ENCODE assay signal across 10 cellular contexts in the genomic region with DNA sequence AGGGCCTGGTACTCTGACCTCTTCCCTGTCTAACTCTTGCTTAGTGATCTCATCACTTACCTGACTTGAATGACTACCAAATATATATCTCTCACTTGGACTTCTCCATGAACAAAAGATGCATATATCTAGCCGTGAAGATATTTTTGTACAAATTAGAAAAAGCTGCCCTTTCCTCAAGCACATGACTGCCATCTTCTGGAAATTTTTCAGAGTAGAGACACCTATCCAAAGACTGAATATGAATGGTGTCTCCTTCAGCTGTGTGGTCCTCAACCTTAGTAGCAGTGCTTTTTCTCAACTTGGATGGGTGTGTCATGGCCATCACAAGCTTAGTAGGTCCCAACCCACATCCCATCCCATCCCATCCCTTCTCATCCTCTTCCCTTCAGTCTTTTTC.
DNase-seq lines count a peak whose midpoint lies in the region; ATAC-seq and TF ChIP-seq lines count a peak whose summit lies in the region.
"Had no signal": no experiment of that assay in that cellular context is flagged by ENCODE, and none has a peak within 500 bp of the region (broad histone marks: within the 10 kb centered on the region; RNA-seq: fewer than 3 reads in every experiment).

No MANE protein-coding gene starts in this region.

- no peak for ATAC-seq in GM23338
- ATAC-seq in GM19351 (IDR thresholded peaks at IDR 0.05; ENCODE audit: unreplicated experiment) = no peak
- no peak for ATAC-seq in GM21786 (IDR thresholded peaks at IDR 0.05; ENCODE audit: unreplicated experiment)
- ATAC-seq: gastroesophageal sphincter had no signal

- no peaks in the 10 kb centered on the region for H3K9me2 ChIP-seq in GM23338 (ENCODE audit: insufficient read depth)

- no peak overlapping the region for H2AFZ ChIP-seq in GM23338

- no peaks in the 10 kb centered on the region for H3F3A ChIP-seq in GM23338 (replicated peaks; ENCODE audit: low read depth)

- no peaks in the 10 kb centered on the region for H3K36me3 Mint-ChIP-seq in GM23338 (ENCODE audit: low read depth)
- no peaks in the 10 kb centered on the region for H3K36me3 Mint-ChIP-seq in nephron progenitor cell (ENCODE audit: low read depth)

- H3K9me3 Mint-ChIP-seq in GM23338 (no peaks in the 10 kb centered on the region), nephron progenitor cell (no peaks in the 10 kb centered on the region)

- no peaks in the 10 kb centered on the region for H3K36me3 ChIP-seq in GM23338 (ENCODE audit: insufficient read depth)

- TF ChIP-seq CTCF in AG09319 (IDR thresholded peaks at IDR 0.05; ENCODE audit: low read depth, low read length) (peak; percentile 52), GM23338 (conservative IDR thresholded peaks at IDR 0.05; ENCODE audit: low read depth in 2 of 2) (peak; percentile 44 to 53; a peak in 3 of 4 replicates), VCaP (conservative IDR thresholded peaks at IDR 0.05) (peak; percentile 72), nephron progenitor cell (IDR thresholded peaks at IDR 0.05) (no peak)

- H3K4me3 Mint-ChIP-seq in GM23338 (no peak overlapping the region), nephron progenitor cell (no peak overlapping the region)

- H3K4me2 ChIP-seq in GM23338 = no peak overlapping the region

- no peaks in the 10 kb centered on the region for H4K20me1 ChIP-seq in GM23338 (replicated peaks; ENCODE audit: insufficient read depth)

- H3K27ac Mint-ChIP-seq in GM23338 (no peak overlapping the region), nephron progenitor cell (no peak overlapping the region)

- no peak overlapping the region for H3K27ac ChIP-seq in GM23338 (ENCODE audit: low read depth)
- H3K27ac ChIP-seq in VCaP = no peak overlapping the region
- H3K27ac ChIP-seq: gastroesophageal sphincter had no signal

- H3K4me1 Mint-ChIP-seq in GM23338 = peaks cover 11% of the 10 kb centered on the region
- H3K4me1 Mint-ChIP-seq in nephron progenitor cell = no peaks in the 10 kb centered on the region

- DNase-seq in AG09319 (ENCODE audit: extremely low read depth, low read depth) (peak; percentile 10), GM23338 (ENCODE audit: low spot score) (no peak), kidney tubule cell (ENCODE audit: low spot score) (peak; percentile 54), nephron progenitor cell (no peak)
- DNase-seq in activated T-cell treated with anti-CD3 and anti-CD28 coated beads, Interleukin-2, amount 50 U/mL, for 1 hour = no peak
- DNase-seq: activated CD4-positive, alpha-beta T cell treated with anti-CD3 and anti-CD28 coated beads, Interleukin-2, amount 50 U/mL, for 1 hour had no signal

- 0 out of 2 replicates have a peak, but pooled peaks cover 10% of the 10 kb centered on the region for H3K4me1 ChIP-seq in GM23338 (ENCODE audit: insufficient read depth)

- no peak overlapping the region for H3K4me3 ChIP-seq in GM23338
- H3K4me3 ChIP-seq: gastroesophageal sphincter had no signal

- H3K27me3 Mint-ChIP-seq in GM23338 (ENCODE audit: insufficient read depth, low read depth, poor library complexity) = no peaks in the 10 kb centered on the region
- H3K27me3 Mint-ChIP-seq in nephron progenitor cell (ENCODE audit: low read depth, poor library complexity) = peaks cover 3% of the 10 kb centered on the region

- no peaks in the 10 kb centered on the region for H3K79me2 ChIP-seq in GM23338 (replicated peaks; ENCODE audit: insufficient read depth)

- no peaks in the 10 kb centered on the region for H3K27me3 ChIP-seq in GM23338 (ENCODE audit: insufficient read depth)
- H3K27me3 ChIP-seq: gastroesophageal sphincter had no signal

TF ChIP-seq in GM23338, 12 proteins besides CTCF, POLR2A, EP300 and RAD21:
- TF ChIP-seq NANOG (IDR thresholded peaks at IDR 0.05; ENCODE audit: borderline replicate concordance) (no peak), CREB1 (CRISPR knock-in tag; IDR thresholded peaks at IDR 0.05; ENCODE audit: low read depth) (no peak), STAT1 (IDR thresholded peaks at IDR 0.05; ENCODE audit: unreplicated experiment) (no peak), EZH2phosphoT487 (IDR thresholded peaks at IDR 0.05; ENCODE audit: unreplicated experiment) (no peak), POLR2AphosphoS5 (IDR thresholded peaks at IDR 0.05; ENCODE audit: low read depth) (no peak), EZH2 (IDR thresholded peaks at IDR 0.05; ENCODE audit: low read depth, unreplicated experiment) (no peak), JUNB (IDR thresholded peaks at IDR 0.05; ENCODE audit: unreplicated experiment) (no peak)
TF ChIP-seq in GM23338: peak in this region for 0.

Comparison
In these comparisons a context has a peak if more than half of its experiments do, and no peak if none do; other contexts are left out.
1. DNase-seq: peak in AG09319 (single experiment) and kidney tubule cell (single experiment); none in GM23338 (single experiment), nephron progenitor cell (single experiment) and activated T-cell treated with anti-CD3 and anti-CD28 coated beads, Interleukin-2, amount 50 U/mL, for 1 hour (single experiment).